Comparison of ENCODE assay signal across 9 cellular contexts in genomic region chr21:42056996-42057689, GRCh38. TPM values are rescaled to one million over a fixed set of nuclear protein-coding genes. Genes with fewer than 3 reads are reported as not detected.
A peak's percentile ranks its signal among the peaks of the same experiment; 100 is the strongest.
DNase-seq lines count a peak whose midpoint lies in the region; ATAC-seq and TF ChIP-seq lines count a peak whose summit lies in the region.
"Had no signal": no experiment of that assay in that cellular context is flagged by ENCODE, and none has a peak within 500 bp of the region (broad histone marks: within the 10 kb centered on the region; RNA-seq: fewer than 3 reads in every experiment).

No MANE protein-coding gene starts in this region.

- no peaks in the 10 kb centered on the region for H3K27me3 ChIP-seq in thoracic aorta (replicated peaks; ENCODE audit: insufficient read depth)

- peaks cover 4 to 40% of the 10 kb centered on the region in 2 donors for H3K4me1 ChIP-seq in thoracic aorta (ENCODE audit: control insufficient read depth in 1 of 2, low read depth in 2 of 2)

- no peaks in the 10 kb centered on the region for H3K9me3 ChIP-seq in thoracic aorta

- TF ChIP-seq CTCF in thoracic aorta (IDR thresholded peaks at IDR 0.05), result no peak

- no peaks in the 10 kb centered on the region for H3K36me3 ChIP-seq in thoracic aorta

- peak; percentile 58 for ATAC-seq in thoracic aorta (ENCODE audit: insufficient number of reproducible peaks, low FRiP score, low read depth)
- no peak for ATAC-seq in HG02571 (IDR thresholded peaks at IDR 0.05; ENCODE audit: unreplicated experiment)
- no peak for ATAC-seq in HG02885 (IDR thresholded peaks at IDR 0.05; ENCODE audit: poor library complexity, unreplicated experiment)

- DNase-seq in HPDE6-E6E7 (ENCODE audit: extremely low spot score) (peak; percentile 47), RPMI7951 (ENCODE audit: low read depth) (peak; percentile 84), fibroblast of the conjunctiva (ENCODE audit: low read depth) (peak; percentile 42), thoracic aorta (ENCODE audit: low spot score) (peak; percentile 75), NK-92 (lab: John Stamatoyannopoulos, UW; ENCODE audit: unreplicated experiment) (no peak), ecto neural progenitor cell (ENCODE audit: low spot score) (no peak)

- H3K27ac ChIP-seq in thoracic aorta, result peak overlapping the region; percentile 83 to 86

- peak overlapping the region; percentile 36 for H3K4me3 ChIP-seq in thoracic aorta

RNA-seq across cellular contexts. Expression of gene UMODL1, which starts 14.0 kb away (rescaled TPM):
- total RNA-seq in RPMI7951 (2014; rRNA removed; shearing (Covaris generic)), result not detected in 2 replicates
- under 1 TPM in 1 of 2 donors, not detected in 1; 0.14 TPM for total RNA-seq in thoracic aorta
- total RNA-seq: temporal lobe had no signal

RNA-seq across cellular contexts. Expression of gene ZBTB21, which starts 47.0 kb away (rescaled TPM):
- total RNA-seq in RPMI7951 (2014; rRNA removed; shearing (Covaris generic)), result 13.4 and 15.7 TPM in 2 replicates
- 10 to 100 TPM; 16.5 to 23.8 TPM for total RNA-seq in thoracic aorta

Comparison
In these comparisons a context has a peak if more than half of its experiments do, and no peak if none do; other contexts are left out.
1. DNase-seq: peak in HPDE6-E6E7 (single experiment), RPMI7951 (single experiment), fibroblast of the conjunctiva (single experiment) and thoracic aorta (single experiment); none in NK-92 (single experiment) and ecto neural progenitor cell (single experiment).